ENCODE assay signal across 1 cellular context in genomic region chr14:100399052-100399849, GRCh38.
TF ChIP-seq lines count a peak whose summit lies in the region.

No MANE protein-coding gene starts in this region.

TF ChIP-seq in GM12878, 131 proteins besides CTCF, POLR2A, EP300 and RAD21 (continued from another document):
- no peak for TF ChIP-seq ZBTB11 (CRISPR knock-in tag; IDR thresholded peaks at IDR 0.05)
